ENCODE assay signal across 11 cellular contexts in genomic region chr12:69655616-69656336, GRCh38. TPM values are rescaled to one million over a fixed set of nuclear protein-coding genes. Genes with fewer than 3 reads are reported as not detected.
DNase-seq lines count a peak whose midpoint lies in the region; ATAC-seq and TF ChIP-seq lines count a peak whose summit lies in the region.
"Had no signal": no experiment of that assay in that cellular context is flagged by ENCODE, and none has a peak within 500 bp of the region (broad histone marks: within the 10 kb centered on the region; RNA-seq: fewer than 3 reads in every experiment).

No MANE protein-coding gene starts in this region.

- POLR2A ChIA-PET in HEK293 (lab: Yijun Ruan, JAX), result interaction anchor here (0.5 kb wide), 1 partner anchor 650 kb away, joined by 3 read pairs; no protein-coding TSS in a partner anchor
- POLR2A ChIA-PET in HEK293T (lab: Yijun Ruan, JAX), result no interaction called here

- no peak for TF ChIP-seq CTCF in HEK293 (tag by site-specific recombination; IDR thresholded peaks at IDR 0.05)
- no peak for TF ChIP-seq CTCF in thoracic aorta (IDR thresholded peaks at IDR 0.05)

- ATAC-seq in right cardiac atrium (peak; percentile 32 to 43), thoracic aorta (ENCODE audit: insufficient number of reproducible peaks, low FRiP score, low read depth) (no peak)
- ATAC-seq: activated T-helper 17 cell treated with anti-CD3 and anti-CD28 coated beads, Interleukin-2, amount 50 U/mL, for 72 hours; mucosa of descending colon had no signal

- H3K27ac ChIP-seq in HEK293 (ENCODE audit: extremely low read depth, low read depth, low read length) (no peak overlapping the region), right cardiac atrium (ENCODE audit: low read length) (no peak overlapping the region), thoracic aorta (peak overlapping the region; percentile 4 to 37)

- H3K4me1 ChIP-seq in HEK293 (ENCODE audit: control insufficient read depth, insufficient read depth, low read length) (no peaks in the 10 kb centered on the region), right cardiac atrium (ENCODE audit: control insufficient read depth, insufficient read depth, low read length) (no peaks in the 10 kb centered on the region), thoracic aorta (ENCODE audit: control insufficient read depth in 1 of 2, low read depth in 2 of 2) (peaks cover 3 to 13% of the 10 kb centered on the region in 2 donors)

- H3K4me3 ChIP-seq in HEK293 (ENCODE audit: low read depth, low read length) (no peak overlapping the region), right cardiac atrium (ENCODE audit: low read length) (no peak overlapping the region), thoracic aorta (peak overlapping the region; percentile 7)
- H3K4me3 ChIP-seq: mucosa of descending colon had no signal

- CTCF ChIA-PET in HEK293 (lab: Yijun Ruan, JAX) (interaction anchor here (2.7 kb wide), 1 partner anchor 16 kb away, joined by 22 read pairs; no protein-coding TSS in a partner anchor), HEK293T (lab: Yijun Ruan, JAX) (no interaction called here)

- H3K27me3 ChIP-seq in right cardiac atrium (ENCODE audit: control insufficient read depth, insufficient read depth), result no peaks in the 10 kb centered on the region
- H3K27me3 ChIP-seq in thoracic aorta (replicated peaks; ENCODE audit: insufficient read depth), result no peaks in the 10 kb centered on the region

- H3K36me3 ChIP-seq in HEK293 (ENCODE audit: control insufficient read depth in 2 of 2, insufficient read depth in 1 of 2, low read length in 2 of 2) (no peaks in the 10 kb centered on the region), thoracic aorta (no peaks in the 10 kb centered on the region)

- DNase-seq in astrocyte of the hippocampus (ENCODE audit: low read depth, low spot score), result peak; percentile 90
- no peak for DNase-seq in right cardiac atrium
- no peak for DNase-seq in thoracic aorta (ENCODE audit: low spot score)
- DNase-seq in NCI-H82 (lab: John Stamatoyannopoulos, UW), result no peak
- DNase-seq in activated effector memory CD4-positive, alpha-beta T cell treated with Interleukin-2 at 50 U/mL for 16 hours, result no peak
- no peak for DNase-seq in HEK293T (ENCODE audit: extremely low spot score)
- DNase-seq: MM.1S, mucosa of descending colon, NCI-H774 had no signal

- H3K9me3 ChIP-seq in HEK293 (ENCODE audit: control insufficient read depth, insufficient read depth, low read depth, low read length) (no peaks in the 10 kb centered on the region), right cardiac atrium (ENCODE audit: control insufficient read depth, low read length) (no peaks in the 10 kb centered on the region), thoracic aorta (no peaks in the 10 kb centered on the region)
- H3K9me3 ChIP-seq: mucosa of descending colon had no signal

- intact Hi-C loops in right cardiac atrium (cut with DNase I), result no loop called here

- WGBS in right cardiac atrium, result 35% methylated on average over 11 of the region's 11 CpGs

TF ChIP-seq in HEK293, 187 proteins besides CTCF, POLR2A, EP300 and RAD21:
- TF ChIP-seq ATF2 (tag by site-specific recombination; IDR thresholded peaks at IDR 0.05; ENCODE audit: low read depth) (peak; percentile 82), KLF1 (tag by site-specific recombination; IDR thresholded peaks at IDR 0.05) (no peak)

TF ChIP-seq in HEK293T, 16 proteins besides CTCF, POLR2A, EP300 and RAD21:
- TF ChIP-seq L3MBTL2 (conservative IDR thresholded peaks at IDR 0.05), result no peak
- TF ChIP-seq NFRKB (IDR thresholded peaks at IDR 0.05), result no peak

RNA-seq across cellular contexts. Expression of gene BEST3, which starts 43.3 kb away (rescaled TPM):
- under 1 TPM in 1 of 4 donors, not detected in 3; 0.15 TPM for total RNA-seq in right cardiac atrium
- polyA plus RNA-seq in right cardiac atrium, result not detected
- total RNA-seq in thoracic aorta, result not detected
- total RNA-seq: activated T-helper 17 cell treated with anti-CD3 and anti-CD28 coated beads, Interleukin-2, amount 50 U/mL, for 72 hours had no signal

RNA-seq across cellular contexts. Expression of gene LRRC10, which starts 45.1 kb away (rescaled TPM):
- 10 to 100 TPM in 3 of 4 donors, 1 to 10 TPM in 1; 3.2 to 22.2 (median 20.4) TPM for total RNA-seq in right cardiac atrium
- polyA plus RNA-seq in right cardiac atrium, result 22.0 TPM
- total RNA-seq in thoracic aorta, result not detected
- total RNA-seq: activated T-helper 17 cell treated with anti-CD3 and anti-CD28 coated beads, Interleukin-2, amount 50 U/mL, for 72 hours; mucosa of descending colon had no signal

Comparison
In these comparisons a context has a peak if more than half of its experiments do, and no peak if none do; other contexts are left out.
1. H3K27ac ChIP-seq: peak in thoracic aorta (2 of 2); none in HEK293 (single experiment) and right cardiac atrium (single experiment).
2. RNA of gene LRRC10, which starts 45.1 kb away (total RNA-seq): 3.2 to 22.2 TPM in right cardiac atrium; not detected in thoracic aorta; every median in the first group is over 4 times any median in the second.